Comparison of ENCODE assay signal across 9 cellular contexts in the genomic region with DNA sequence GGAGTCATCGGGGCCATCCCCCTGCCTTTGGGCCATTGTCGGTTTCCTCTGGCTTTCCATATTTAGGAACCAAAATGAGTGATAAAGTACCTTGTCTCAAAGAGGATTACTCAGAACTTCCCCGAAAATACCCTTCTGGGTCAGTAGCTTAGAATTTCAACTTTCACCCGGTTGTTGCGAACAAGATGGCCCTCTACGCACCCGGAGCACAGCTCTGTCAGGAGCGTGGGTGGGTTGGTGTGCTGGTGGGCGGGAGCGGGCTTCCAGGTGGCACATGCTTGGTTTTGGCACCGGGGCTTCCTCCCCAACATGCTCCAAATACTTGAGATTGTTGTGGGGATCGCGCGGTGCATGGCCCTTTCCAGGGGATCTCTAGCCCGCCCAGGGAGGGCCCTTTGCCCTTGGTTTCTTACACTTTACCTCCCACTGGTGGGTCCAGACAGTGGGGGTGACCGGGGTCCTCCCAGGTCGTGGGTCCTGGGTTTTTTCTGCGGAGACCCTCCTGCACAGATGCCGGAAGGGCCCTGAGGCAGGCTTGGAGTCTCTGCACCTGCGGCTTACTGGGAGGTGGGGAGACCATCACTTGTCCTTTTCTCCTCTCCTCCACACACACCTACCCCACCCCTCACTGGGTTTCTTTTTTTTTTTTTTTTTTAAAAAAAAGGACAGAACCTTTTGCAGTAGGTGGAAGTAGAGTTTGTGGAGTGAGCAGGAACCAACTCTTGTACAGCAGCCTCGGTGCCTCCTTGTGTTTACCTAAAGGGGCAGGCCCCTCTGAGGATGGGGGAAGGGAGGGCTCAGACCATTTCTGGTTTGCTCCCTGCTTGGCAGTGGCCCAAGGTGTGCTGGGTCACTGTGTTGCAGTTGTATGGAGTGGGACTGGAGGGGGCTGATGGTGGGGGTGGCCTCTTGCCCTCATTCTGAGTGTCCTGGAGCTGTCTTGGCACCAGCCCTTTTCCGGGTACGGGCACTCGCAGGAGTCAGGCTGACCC.
DNase-seq lines count a peak whose midpoint lies in the region; ATAC-seq, FAIRE-seq and TF ChIP-seq lines count a peak whose summit lies in the region.
"Had no signal": no experiment of that assay in that cellular context is flagged by ENCODE, and none has a peak within 500 bp of the region (broad histone marks: within the 10 kb centered on the region; RNA-seq: fewer than 3 reads in every experiment).

No MANE protein-coding gene starts in this region.

- no peak for TF ChIP-seq POLR2A in GM12892 (IDR thresholded peaks at IDR 0.05; ENCODE audit: low read depth, low read length)
- TF ChIP-seq POLR2A in sigmoid colon (IDR thresholded peaks at IDR 0.05): no peak

- intact Hi-C loops in sigmoid colon (cut with DNase I): loop anchor here (5.0 kb wide), 1 partner anchor 39 kb away; no protein-coding TSS in a partner anchor

- H3K4me3 ChIP-seq in epithelial cell of proximal tubule (ENCODE audit: low read depth, low read length) (peak overlapping the region; percentile 95), sigmoid colon (no peak overlapping the region)

- TF ChIP-seq EP300 in sigmoid colon (IDR thresholded peaks at IDR 0.05): no peak

- peak overlapping the region in 2 of 4 donors; percentile 18 to 87 for H3K27ac ChIP-seq in sigmoid colon

- H3K36me3 ChIP-seq in sigmoid colon: no peaks in the 10 kb centered on the region

- WGBS in sigmoid colon, 2 donors: 28 to 61% methylated on average over 24 of the region's 24 CpGs

- ATAC-seq in GM19328 (IDR thresholded peaks at IDR 0.05; ENCODE audit: unreplicated experiment) (no peak), GM21423 (IDR thresholded peaks at IDR 0.05; ENCODE audit: unreplicated experiment) (no peak)

- H3K4me1 ChIP-seq in sigmoid colon: peaks cover 0 to 56% (median 41%) of the 10 kb centered on the region in 4 donors

- DNase-seq in GM12892 (ENCODE audit: insufficient read length) (no peak), NCI-H510A treated with DMSO at 0.1 percent for 48 hours (lab: John Stamatoyannopoulos, UW) (peak; percentile 36), epithelial cell of proximal tubule (ENCODE audit: low read depth) (no peak), sigmoid colon (peak; percentile 63), NCI-H82 (lab: John Stamatoyannopoulos, UW) (no peak)
- DNase-seq: amniotic stem cell; stimulated activated CD4-positive, alpha-beta T cell treated with anti-CD3 and anti-CD28 coated beads, Interleukin-4, amount 100 ng/mL, for 1 hour had no signal

- H3K9me3 ChIP-seq in sigmoid colon: no peaks in the 10 kb centered on the region

- TF ChIP-seq CTCF in epithelial cell of proximal tubule (conservative IDR thresholded peaks at IDR 0.05; ENCODE audit: low read depth, low read length) (no peak), sigmoid colon (IDR thresholded peaks at IDR 0.05) (no peak)

- peak; percentile 90 for FAIRE-seq in GM12892 (lab: Jason Lieb, UNC)

- H3K27me3 ChIP-seq in sigmoid colon: no peaks in the 10 kb centered on the region

Comparison
In these comparisons a context has a peak if more than half of its experiments do, and no peak if none do; other contexts are left out.
1. DNase-seq: peak in NCI-H510A treated with DMSO at 0.1 percent for 48 hours (single experiment) and sigmoid colon (single experiment); none in GM12892 (single experiment), epithelial cell of proximal tubule (single experiment) and NCI-H82 (single experiment).